ENCODE assay signal across 1 cellular context in the genomic region with DNA sequence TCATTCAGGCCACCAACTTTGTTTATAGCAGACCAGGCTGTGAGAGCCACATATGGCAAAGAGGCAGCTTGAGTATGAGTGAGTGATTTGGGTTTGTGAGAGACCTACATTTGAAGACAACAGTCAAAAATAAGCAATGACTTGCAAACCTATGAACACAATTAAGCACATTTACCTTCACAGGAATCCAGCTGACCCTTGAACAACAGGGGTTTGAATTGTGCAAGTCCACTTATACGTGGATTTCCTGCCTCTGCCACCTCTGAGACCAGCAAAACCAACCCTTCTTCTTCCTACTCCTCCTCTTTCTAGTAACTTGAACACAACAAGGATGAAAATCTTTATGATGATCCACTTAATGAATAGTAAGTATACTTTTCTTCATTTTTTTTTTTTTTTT.
TF ChIP-seq lines count a peak whose summit lies in the region.

No MANE protein-coding gene starts in this region.

TF ChIP-seq in K562, 482 proteins besides CTCF, POLR2A, EP300 and RAD21:
- TF ChIP-seq TRIM28 (IDR thresholded peaks at IDR 0.05) = no peak
TF ChIP-seq in K562: peak in this region for 0.
